In the genomic region with DNA sequence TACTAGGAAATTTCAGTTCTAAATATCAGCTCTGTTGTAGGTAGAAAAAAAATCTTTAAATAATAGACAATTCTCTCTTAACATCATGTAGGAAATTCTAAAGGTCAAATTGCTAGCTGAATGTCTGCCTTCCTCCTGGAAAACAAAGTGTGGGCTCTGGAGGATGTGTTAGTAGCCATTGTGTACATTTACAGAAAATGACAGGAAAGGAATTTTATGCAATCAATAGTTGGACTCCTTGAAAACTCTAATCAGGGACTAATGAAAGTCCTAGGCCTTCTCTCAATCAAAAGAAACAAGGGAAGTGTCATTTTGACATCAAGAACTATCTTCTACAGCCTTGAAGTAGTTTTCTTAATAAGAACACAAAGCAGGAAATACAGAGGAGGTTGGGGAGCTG, we compare ENCODE assay signal across 16 cellular contexts.
DNase-seq lines count a peak whose midpoint lies in the region; FAIRE-seq and TF ChIP-seq lines count a peak whose summit lies in the region.
"Had no signal": no experiment of that assay in that cellular context is flagged by ENCODE, and none has a peak within 500 bp of the region (broad histone marks: within the 10 kb centered on the region; RNA-seq: fewer than 3 reads in every experiment).

No MANE protein-coding gene starts in this region.

- H3K4me1 ChIP-seq in keratinocyte (ENCODE audit: control insufficient read depth, extremely low read depth, insufficient read depth, low read length) (no peaks in the 10 kb centered on the region), SJCRH30 (peaks cover 5% of the 10 kb centered on the region; the same call in 1 of the 2 replicates)

- no peaks in the 10 kb centered on the region for H3K79me2 ChIP-seq in keratinocyte (ENCODE audit: control insufficient read depth, insufficient read depth, low read length)

- TF ChIP-seq CTCF in keratinocyte (optimal IDR thresholded peaks at IDR 0.05 in 1 of 3, IDR thresholded peaks at IDR 0.05 in 1 of 3, conservative IDR thresholded peaks at IDR 0.05 in 1 of 3; ENCODE audit: extremely low read depth in 1 of 3, insufficient read depth in 2 of 3, low read length in 3 of 3): no peak
- TF ChIP-seq CTCF in dorsolateral prefrontal cortex (IDR thresholded peaks at IDR 0.05 in 54 of 56, conservative IDR thresholded peaks at IDR 0.05 in 2 of 56; ENCODE audit: low read depth in 1 of 56, partially characterized antibody in 56 of 56): no peak
- TF ChIP-seq CTCF in WERI-Rb-1 (IDR thresholded peaks at IDR 0.05; ENCODE audit: low read depth, low read length): no peak

- no peaks in the 10 kb centered on the region for H3K9me1 ChIP-seq in keratinocyte (ENCODE audit: control insufficient read depth, extremely low read depth, insufficient read depth, low read length)

- H3K27me3 ChIP-seq in keratinocyte (ENCODE audit: control insufficient read depth, extremely low read depth, insufficient read depth, low read length) (no peaks in the 10 kb centered on the region), dorsolateral prefrontal cortex (peaks cover 0 to 9% (median 0%) of the 10 kb centered on the region in 45 donors), SJCRH30 (no peaks in the 10 kb centered on the region), WERI-Rb-1 (ENCODE audit: insufficient read depth, low read depth, severe bottlenecking) (no peaks in the 10 kb centered on the region)

- H3K27ac ChIP-seq in keratinocyte (ENCODE audit: control insufficient read depth, insufficient read depth, low read length) (no peak overlapping the region), dorsolateral prefrontal cortex (no peak overlapping the region), SJCRH30 (no peak overlapping the region), WERI-Rb-1 (no peak overlapping the region)
- H3K27ac ChIP-seq: HL-60 had no signal

- no peaks in the 10 kb centered on the region for H4K20me1 ChIP-seq in keratinocyte (ENCODE audit: control insufficient read depth, extremely low read depth, insufficient read depth, low read length)

- H2AFZ ChIP-seq in keratinocyte (ENCODE audit: control insufficient read depth, low read length): no peak overlapping the region
- H2AFZ ChIP-seq: GM23338 had no signal

- H3K36me3 ChIP-seq in keratinocyte (ENCODE audit: control insufficient read depth in 2 of 2, extremely low read depth in 1 of 2, insufficient read depth in 2 of 2, low read length in 2 of 2) (no peaks in the 10 kb centered on the region), SJCRH30 (no peaks in the 10 kb centered on the region), WERI-Rb-1 (no peaks in the 10 kb centered on the region)

- H3K4me2 ChIP-seq in keratinocyte (ENCODE audit: control insufficient read depth, extremely low read depth, insufficient read depth, low read depth, low read length): no peak overlapping the region
- H3K4me2 ChIP-seq: GM23338 had no signal

- H3K9ac ChIP-seq in keratinocyte (ENCODE audit: control insufficient read depth, extremely low read depth, insufficient read depth, low read length): no peak overlapping the region

- H3K9me3 ChIP-seq in keratinocyte (ENCODE audit: control insufficient read depth, low read depth, low read length): no peaks in the 10 kb centered on the region
- no peaks in the 10 kb centered on the region for H3K9me3 ChIP-seq in SJCRH30 (replicated peaks)
- H3K9me3 ChIP-seq in WERI-Rb-1 (ENCODE audit: severe bottlenecking): no peaks in the 10 kb centered on the region

- dilution Hi-C loops in keratinocyte (cut with MboI; ENCODE audit: extremely low pct_ligation_motif_present, low sequenced_read_pairs): no loop called here

- no peak overlapping the region for H3K4me3 ChIP-seq in keratinocyte (ENCODE audit: control insufficient read depth in 2 of 3, extremely low read depth in 1 of 3, insufficient read depth in 2 of 3, low read depth in 1 of 3, low read length in 3 of 3)
- H3K4me3 ChIP-seq in dorsolateral prefrontal cortex: no peak overlapping the region
- H3K4me3 ChIP-seq in SJCRH30: no peak overlapping the region
- no peak overlapping the region for H3K4me3 ChIP-seq in WERI-Rb-1 (ENCODE audit: low read depth, low read length)
- H3K4me3 ChIP-seq: GM12878, GM23338 had no signal

- intact Hi-C loops in dorsolateral prefrontal cortex (cut with DNase I): no loop called here

- peak; percentile 23 for FAIRE-seq in keratinocyte (lab: Jason Lieb, UNC)
- FAIRE-seq: A204.1, GM12878, GM18507 had no signal

- peak; percentile 9 for DNase-seq in COLO829 (ENCODE audit: low spot score)
- peak in 2 of 3 experiments; percentile 53 to 92 for DNase-seq in NCI-H1417 (lab: John Stamatoyannopoulos, UW)
- peak; percentile 72 for DNase-seq in NCI-H748 (lab: John Stamatoyannopoulos, UW; ENCODE audit: unreplicated experiment)
- no peak for DNase-seq in keratinocyte (ENCODE audit: low read depth, low spot score)
- DNase-seq in dorsolateral prefrontal cortex: no peak
- DNase-seq in SJCRH30: no peak
- DNase-seq in WERI-Rb-1: no peak
- DNase-seq: C1 segment of cervical spinal cord; CD4-positive, alpha-beta T cell; DMS79; H7 had no signal

Comparison
In these comparisons a context has a peak if more than half of its experiments do, and no peak if none do; other contexts are left out.
1. DNase-seq: peak in COLO829 (single experiment), NCI-H1417 (2 of 3) and NCI-H748 (single experiment); none in keratinocyte (single experiment), dorsolateral prefrontal cortex (0 of 10), SJCRH30 (0 of 2) and WERI-Rb-1 (single experiment).